In genomic region chr13:37657134-37657533, GRCh38 we compare ENCODE assay signal across 1 cellular context.
TF ChIP-seq lines count a peak whose summit lies in the region.

No MANE protein-coding gene starts in this region.

TF ChIP-seq in A549, 52 proteins besides CTCF, POLR2A, EP300 and RAD21 (continued from another document):
- TF ChIP-seq REST (IDR thresholded peaks at IDR 0.05) (no peak), CBX8 (IDR thresholded peaks at IDR 0.05) (no peak), FOSL2 (IDR thresholded peaks at IDR 0.05) (no peak), FOSL2 (CRISPR knock-in tag; IDR thresholded peaks at IDR 0.05) (no peak), TFCP2L1 (CRISPR knock-in tag; IDR thresholded peaks at IDR 0.05) (no peak)
